In genomic region chr20:58308680-58309527, GRCh38 we compare ENCODE assay signal across 2 cellular contexts.
A peak's percentile ranks its signal among the peaks of the same experiment; 100 is the strongest.
TF ChIP-seq lines count a peak whose summit lies in the region.

No MANE protein-coding gene starts in this region.

TF ChIP-seq in SK-N-SH, 30 proteins besides CTCF, POLR2A, EP300 and RAD21:
- no peak for TF ChIP-seq USF1 (IDR thresholded peaks at IDR 0.05; ENCODE audit: borderline replicate concordance, low read depth)
- TF ChIP-seq POLR2AphosphoS5 (IDR thresholded peaks at IDR 0.05; ENCODE audit: low read depth, low read length), result peak; percentile 40; the same call in 1 of the 2 replicates
- peak; percentile 88 for TF ChIP-seq YY1 (IDR thresholded peaks at IDR 0.05; ENCODE audit: low read depth)

TF ChIP-seq in K562, 482 proteins besides CTCF, POLR2A, EP300 and RAD21 (continued from another document):
- TF ChIP-seq E2F6 (IDR thresholded peaks at IDR 0.05; ENCODE audit: borderline replicate concordance in 1 of 2, extremely low read depth in 1 of 2, insufficient read depth in 1 of 2, insufficient read length in 1 of 2, low read depth in 1 of 2, low read length in 1 of 2, poor library complexity in 1 of 2, severe bottlenecking in 1 of 2) (peak in 1 of 2 experiments; percentile 0), PHF8 (IDR thresholded peaks at IDR 0.05; ENCODE audit: borderline replicate concordance, low read length) (peak; percentile 72; the same call in 1 of the 2 replicates), RBFOX2 (IDR thresholded peaks at IDR 0.05; ENCODE audit: low read depth, low read length) (peak; percentile 73), SIN3A (IDR thresholded peaks at IDR 0.05; ENCODE audit: borderline replicate concordance in 2 of 2, control insufficient read depth in 1 of 2, low read depth in 2 of 2, low read length in 2 of 2) (0 out of 4 replicates have a peak, but pooled peaks of 1 of the 2 experiments have one; percentile 34), GTF2E2 (tag; IDR thresholded peaks at IDR 0.05) (no peak), RB1 (IDR thresholded peaks at IDR 0.05; ENCODE audit: low read depth) (peak; percentile 19; the same call in 1 of the 2 replicates), TAF9B (IDR thresholded peaks at IDR 0.05; ENCODE audit: partially characterized antibody) (peak; percentile 23), TAF7 (tag; IDR thresholded peaks at IDR 0.05) (peak; percentile 72), POLR2B (IDR thresholded peaks at IDR 0.05; ENCODE audit: low read depth, partially characterized antibody) (peak; percentile 42), NKRF (IDR thresholded peaks at IDR 0.05; ENCODE audit: borderline replicate concordance) (peak; percentile 42; the same call in 1 of the 2 replicates), SP1 (CRISPR knock-in tag; IDR thresholded peaks at IDR 0.05) (peak; percentile 34; the same call in 1 of the 2 replicates), MAZ (CRISPR knock-in tag; conservative IDR thresholded peaks at IDR 0.05 in 1 of 2, IDR thresholded peaks at IDR 0.05 in 1 of 2) (0 out of 4 replicates have a peak, but pooled peaks of 1 of the 2 experiments have one; percentile 19), KDM5B (IDR thresholded peaks at IDR 0.05; ENCODE audit: insufficient replicate concordance, low read depth, low read length) (peak; percentile 41), MYC (IDR thresholded peaks at IDR 0.05; ENCODE audit: low read depth, low read length) (0 out of 2 replicates have a peak, but pooled peaks have one; percentile 7), MYC (CRISPR knock-in tag; IDR thresholded peaks at IDR 0.05; ENCODE audit: borderline replicate concordance, low read depth) (no peak), CREB1 (IDR thresholded peaks at IDR 0.05) (no peak), CREB1 (CRISPR knock-in tag; IDR thresholded peaks at IDR 0.05) (0 out of 2 replicates have a peak, but pooled peaks have one; percentile 11), ADNP (tag; IDR thresholded peaks at IDR 0.05) (no peak), CHCHD3 (CRISPR knock-in tag; IDR thresholded peaks at IDR 0.05) (no peak)
TF ChIP-seq in K562: peak in this region for 17.
